In the genomic region with DNA sequence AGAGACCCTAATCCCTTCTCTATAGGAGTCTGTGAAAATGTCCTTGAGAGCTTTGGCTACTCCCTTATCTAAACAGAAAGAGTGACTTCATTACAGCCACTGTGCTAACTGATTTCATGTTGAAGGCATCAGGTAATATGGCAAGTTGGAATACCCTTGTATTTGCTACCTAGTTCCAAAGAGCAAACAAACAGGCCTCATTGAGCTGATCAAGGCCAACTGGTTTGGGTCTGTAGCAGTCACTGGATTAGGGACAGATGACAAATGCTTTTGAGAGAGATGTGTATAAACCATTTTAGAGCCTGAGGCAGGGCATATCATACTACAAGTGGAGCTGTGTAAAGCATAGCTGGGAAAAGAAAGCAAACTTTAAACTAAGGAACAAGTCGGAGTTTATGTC, we compare ENCODE assay signal across 20 cellular contexts. TPM values are rescaled to one million over a fixed set of nuclear protein-coding genes. Genes with fewer than 3 reads are reported as not detected.
DNase-seq lines count a peak whose midpoint lies in the region; ATAC-seq and TF ChIP-seq lines count a peak whose summit lies in the region.
"Had no signal": no experiment of that assay in that cellular context is flagged by ENCODE, and none has a peak within 500 bp of the region (broad histone marks: within the 10 kb centered on the region; RNA-seq: fewer than 3 reads in every experiment).

No MANE protein-coding gene starts in this region.

- peak overlapping the region; percentile 82 for H3K27ac ChIP-seq in cardiac muscle cell
- H3K27ac ChIP-seq in right atrium auricular region, result peak overlapping the region in 1 of 2 donors; percentile 54
- no peak overlapping the region for H3K27ac ChIP-seq in HEK293 (ENCODE audit: extremely low read depth, low read depth, low read length)
- H3K27ac ChIP-seq in prostate gland, result peak overlapping the region; percentile 59 to 73
- H3K27ac ChIP-seq: BLaER1, SJSA1 had no signal

- H3K4me3 ChIP-seq in cardiac muscle cell (no peak overlapping the region), right atrium auricular region (no peak overlapping the region), HEK293 (ENCODE audit: low read depth, low read length) (no peak overlapping the region), prostate gland (no peak overlapping the region)
- H3K4me3 ChIP-seq: BLaER1, SJSA1 had no signal

- H3K9me3 Mint-ChIP-seq in activated naive CD4-positive, alpha-beta T cell treated with anti-CD3 and anti-CD28 coated beads for 36 hours, result peaks cover 25% of the 10 kb centered on the region

- 44% methylated on average over 1 of the region's 1 CpG for WGBS in prostate gland

- H3K27me3 Mint-ChIP-seq in activated naive CD4-positive, alpha-beta T cell treated with anti-CD3 and anti-CD28 coated beads for 36 hours (ENCODE audit: low read depth), result peaks cover 2% of the 10 kb centered on the region
- H3K27me3 Mint-ChIP-seq: IgD-negative memory B cell had no signal

- H3K27me3 ChIP-seq in cardiac muscle cell (no peaks in the 10 kb centered on the region), right atrium auricular region (no peaks in the 10 kb centered on the region), prostate gland (replicated peaks; ENCODE audit: insufficient read depth) (no peaks in the 10 kb centered on the region)
- H3K27me3 ChIP-seq: BLaER1, SJSA1 had no signal

- H3K9me3 ChIP-seq in cardiac muscle cell (ENCODE audit: low read depth), result no peaks in the 10 kb centered on the region
- H3K9me3 ChIP-seq in right atrium auricular region, result peaks cover 8 to 30% of the 10 kb centered on the region in 2 donors
- H3K9me3 ChIP-seq in HEK293 (ENCODE audit: control insufficient read depth, insufficient read depth, low read depth, low read length), result no peaks in the 10 kb centered on the region
- no peaks in the 10 kb centered on the region for H3K9me3 ChIP-seq in prostate gland

- H3K36me3 Mint-ChIP-seq in activated naive CD4-positive, alpha-beta T cell treated with anti-CD3 and anti-CD28 coated beads for 36 hours (ENCODE audit: low read depth), result peaks cover 2% of the 10 kb centered on the region
- H3K36me3 Mint-ChIP-seq: IgD-negative memory B cell had no signal

- H3K4me1 ChIP-seq in cardiac muscle cell (ENCODE audit: low read depth) (peaks cover 19% of the 10 kb centered on the region), right atrium auricular region (no peaks in the 10 kb centered on the region), HEK293 (ENCODE audit: control insufficient read depth, insufficient read depth, low read length) (no peaks in the 10 kb centered on the region), prostate gland (replicated peaks) (no peaks in the 10 kb centered on the region)
- H3K4me1 ChIP-seq: BLaER1, SJSA1 had no signal

- DNase-seq in cardiac muscle cell (ENCODE audit: low read depth in 1 of 2, low spot score in 1 of 2) (no peak), right atrium auricular region (ENCODE audit: low spot score) (no peak), prostate gland (ENCODE audit: low spot score) (peak; percentile 45), CD1c-positive myeloid dendritic cell (ENCODE audit: extremely low spot score) (no peak)
- no peak for DNase-seq in activated naive CD4-positive, alpha-beta T cell treated with anti-CD3 and anti-CD28 coated beads for 36 hours
- DNase-seq: CD8-positive, alpha-beta memory T cell; DMS79 treated with DMSO at 0.1 percent for 48 hours; H7; Kasumi-1; NCI-H1105; NCI-H2081 treated with DMSO at 0.1 percent for 48 hours; NCI-H510A treated with DMSO at 0.1 percent for 48 hours; NCI-H774; RPMI8226 had no signal

- no peak overlapping the region for H3K4me3 Mint-ChIP-seq in activated naive CD4-positive, alpha-beta T cell treated with anti-CD3 and anti-CD28 coated beads for 36 hours
- H3K4me3 Mint-ChIP-seq: CD8-positive, alpha-beta memory T cell; IgD-negative memory B cell had no signal

- CTCF ChIA-PET in HEK293 (lab: Yijun Ruan, JAX), result interaction anchor here (0.6 kb wide), 1 partner anchor 301 kb away, joined by 7 read pairs; no protein-coding TSS in a partner anchor
- CTCF ChIA-PET in activated naive CD4-positive, alpha-beta T cell treated with anti-CD3 and anti-CD28 coated beads for 36 hours (lab: Charles Lee), result interaction anchor here (0.6 to 1.6 kb wide), 3 partner anchors 8 to 32 kb away, joined by 4 to 10 read pairs (median 5); no protein-coding TSS in a partner anchor

- TF ChIP-seq CTCF in cardiac muscle cell (IDR thresholded peaks at IDR 0.05; ENCODE audit: low read depth, low read length) (no peak), right atrium auricular region (IDR thresholded peaks at IDR 0.05) (no peak), HEK293 (tag by site-specific recombination; IDR thresholded peaks at IDR 0.05) (no peak), prostate gland (IDR thresholded peaks at IDR 0.05) (no peak)

- peak; percentile 80 for ATAC-seq in esophagus mucosa
- ATAC-seq in HG02798 (IDR thresholded peaks at IDR 0.05; ENCODE audit: poor library complexity, unreplicated experiment), result no peak

- TF ChIP-seq POLR2A in prostate gland (IDR thresholded peaks at IDR 0.05), result no peak

- no peaks in the 10 kb centered on the region for H3K4me1 Mint-ChIP-seq in activated naive CD4-positive, alpha-beta T cell treated with anti-CD3 and anti-CD28 coated beads for 36 hours (ENCODE audit: low read depth)
- H3K4me1 Mint-ChIP-seq: CD8-positive, alpha-beta memory T cell; IgD-negative memory B cell had no signal

- H3K36me3 ChIP-seq in cardiac muscle cell, result no peaks in the 10 kb centered on the region
- no peaks in the 10 kb centered on the region for H3K36me3 ChIP-seq in right atrium auricular region
- no peaks in the 10 kb centered on the region for H3K36me3 ChIP-seq in HEK293 (ENCODE audit: control insufficient read depth in 2 of 2, insufficient read depth in 1 of 2, low read length in 2 of 2)
- H3K36me3 ChIP-seq in prostate gland, result no peaks in the 10 kb centered on the region
- H3K36me3 ChIP-seq: BLaER1, SJSA1 had no signal

- H3K27ac Mint-ChIP-seq in activated naive CD4-positive, alpha-beta T cell treated with anti-CD3 and anti-CD28 coated beads for 36 hours, result no peak overlapping the region
- H3K27ac Mint-ChIP-seq: CD8-positive, alpha-beta memory T cell; IgD-negative memory B cell had no signal

- POLR2A ChIA-PET in HEK293 (lab: Yijun Ruan, JAX), result no interaction called here

- intact Hi-C loops in prostate gland (cut with DNase I), result no loop called here
- intact Hi-C loops in activated naive CD4-positive, alpha-beta T cell treated with anti-CD3 and anti-CD28 coated beads for 36 hours (cut with micrococcal nuclease), result no loop called here

TF ChIP-seq in HEK293, 187 proteins besides CTCF, POLR2A, EP300 and RAD21:
- TF ChIP-seq, protein P1, sequence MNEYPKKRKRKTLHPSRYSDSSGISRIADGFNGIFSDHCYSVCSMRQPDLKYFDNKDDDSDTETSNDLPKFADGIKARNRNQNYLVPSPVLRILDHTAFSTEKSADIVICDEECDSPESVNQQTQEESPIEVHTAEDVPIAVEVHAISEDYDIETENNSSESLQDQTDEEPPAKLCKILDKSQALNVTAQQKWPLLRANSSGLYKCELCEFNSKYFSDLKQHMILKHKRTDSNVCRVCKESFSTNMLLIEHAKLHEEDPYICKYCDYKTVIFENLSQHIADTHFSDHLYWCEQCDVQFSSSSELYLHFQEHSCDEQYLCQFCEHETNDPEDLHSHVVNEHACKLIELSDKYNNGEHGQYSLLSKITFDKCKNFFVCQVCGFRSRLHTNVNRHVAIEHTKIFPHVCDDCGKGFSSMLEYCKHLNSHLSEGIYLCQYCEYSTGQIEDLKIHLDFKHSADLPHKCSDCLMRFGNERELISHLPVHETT (tag by site-specific recombination; IDR thresholded peaks at IDR 0.05), result no peak
- TF ChIP-seq OSR2 (tag by site-specific recombination; IDR thresholded peaks at IDR 0.05) (peak; percentile 37; the same call in 1 of the 2 replicates), ZNF530 (tag by site-specific recombination; IDR thresholded peaks at IDR 0.05; ENCODE audit: low read depth) (no peak)
- TF ChIP-seq, protein P2, sequence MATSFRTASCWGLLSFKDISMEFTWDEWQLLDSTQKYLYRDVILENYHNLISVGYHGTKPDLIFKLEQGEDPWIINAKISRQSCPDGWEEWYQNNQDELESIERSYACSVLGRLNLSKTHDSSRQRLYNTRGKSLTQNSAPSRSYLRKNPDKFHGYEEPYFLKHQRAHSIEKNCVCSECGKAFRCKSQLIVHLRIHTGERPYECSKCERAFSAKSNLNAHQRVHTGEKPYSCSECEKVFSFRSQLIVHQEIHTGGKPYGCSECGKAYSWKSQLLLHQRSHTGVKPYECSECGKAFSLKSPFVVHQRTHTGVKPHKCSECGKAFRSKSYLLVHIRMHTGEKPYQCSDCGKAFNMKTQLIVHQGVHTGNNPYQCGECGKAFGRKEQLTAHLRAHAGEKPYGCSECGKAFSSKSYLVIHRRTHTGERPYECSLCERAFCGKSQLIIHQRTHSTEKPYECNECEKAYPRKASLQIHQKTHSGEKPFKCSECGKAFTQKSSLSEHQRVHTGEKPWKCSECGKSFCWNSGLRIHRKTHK (tag by site-specific recombination; IDR thresholded peaks at IDR 0.05), result no peak

RNA-seq across cellular contexts. Expression of a gene that starts 22.9 kb away (rescaled TPM):
- total RNA-seq in cardiac muscle cell, result 426 and 434 TPM in 2 replicates
- 446 and 541 TPM in 2 replicates for polyA plus RNA-seq in cardiac muscle cell
- 100 to 1,000 TPM; 598 to 841 TPM for total RNA-seq in right atrium auricular region
- total RNA-seq in esophagus mucosa, result 142 TPM
- total RNA-seq in prostate gland, result 100 to 1,000 TPM; 115 to 228 TPM
- 10 to 100 TPM; 19.0 to 22.2 TPM for total RNA-seq in activated naive CD4-positive, alpha-beta T cell treated with anti-CD3 and anti-CD28 coated beads for 36 hours
